1 cellular context compared by ENCODE assay signal in genomic region chr22:29434288-29434687, GRCh38.
TF ChIP-seq lines count a peak whose summit lies in the region.

No MANE protein-coding gene starts in this region.

TF ChIP-seq in H1, 55 proteins besides CTCF, POLR2A, EP300 and RAD21:
- TF ChIP-seq JUN (IDR thresholded peaks at IDR 0.05; ENCODE audit: low read depth, low read length) = no peak
- no peak for TF ChIP-seq NANOG (IDR thresholded peaks at IDR 0.05; ENCODE audit: insufficient read depth, low read depth, low read length, poor library complexity, severe bottlenecking)
- no peak for TF ChIP-seq KDM5A (IDR thresholded peaks at IDR 0.05; ENCODE audit: low read length)
- TF ChIP-seq TEAD4 (IDR thresholded peaks at IDR 0.05; ENCODE audit: low read depth, low read length) = no peak
- TF ChIP-seq CBX8 (IDR thresholded peaks at IDR 0.05; ENCODE audit: borderline replicate concordance, low read depth, low read length) = no peak
- TF ChIP-seq SAP30 (IDR thresholded peaks at IDR 0.05; ENCODE audit: insufficient read depth, insufficient replicate concordance, low read length) = no peak
- no peak for TF ChIP-seq SRF (IDR thresholded peaks at IDR 0.05; ENCODE audit: low read depth, low read length)
- TF ChIP-seq KDM4A (IDR thresholded peaks at IDR 0.05; ENCODE audit: low read depth, low read length, severe bottlenecking) = no peak
- no peak for TF ChIP-seq ASH2L (IDR thresholded peaks at IDR 0.05; ENCODE audit: low read length)
- TF ChIP-seq MAX (IDR thresholded peaks at IDR 0.05) = no peak
- TF ChIP-seq HDAC6 (IDR thresholded peaks at IDR 0.05; ENCODE audit: low read depth, low read length) = no peak
- TF ChIP-seq CBX5 (IDR thresholded peaks at IDR 0.05; ENCODE audit: low read depth, low read length) = no peak
- TF ChIP-seq EGR1 (IDR thresholded peaks at IDR 0.05; ENCODE audit: borderline replicate concordance, low read depth, low read length) = no peak
- TF ChIP-seq NRF1 (IDR thresholded peaks at IDR 0.05; ENCODE audit: low read depth, low read length) = no peak
- no peak for TF ChIP-seq CHD2 (IDR thresholded peaks at IDR 0.05; ENCODE audit: low read length)
- no peak for TF ChIP-seq SP1 (IDR thresholded peaks at IDR 0.05; ENCODE audit: low read depth, low read length)
- TF ChIP-seq GTF2F1 (IDR thresholded peaks at IDR 0.05; ENCODE audit: borderline replicate concordance, low read depth, low read length) = no peak
